ENCODE assay signal across 8 cellular contexts in genomic region chr15:93029613-93030429, GRCh38. TPM values are rescaled to one million over a fixed set of nuclear protein-coding genes. Genes with fewer than 3 reads are reported as not detected.
DNase-seq lines count a peak whose midpoint lies in the region; ATAC-seq and TF ChIP-seq lines count a peak whose summit lies in the region.

No MANE protein-coding gene starts in this region.

- no peak overlapping the region for H3K9ac ChIP-seq in endodermal cell (ENCODE audit: extremely low read depth, low read length, poor library complexity, severe bottlenecking)

- peaks cover 10% of the 10 kb centered on the region for H3K4me1 Mint-ChIP-seq in endodermal cell
- peaks cover 25 to 44% of the 10 kb centered on the region in 2 donors for H3K4me1 Mint-ChIP-seq in natural killer cell

- peaks cover 23% of the 10 kb centered on the region for H3K36me3 Mint-ChIP-seq in endodermal cell (ENCODE audit: low read depth)
- H3K36me3 Mint-ChIP-seq in natural killer cell, result peaks cover 1% of the 10 kb centered on the region

- WGBS in endodermal cell (ENCODE audit: insufficient coverage in 1 of 2, insufficient read length in 1 of 2), 2 experiments, result 88 to 94% methylated on average over 11 to 20 of the region's 20 CpGs

- H3K27ac ChIP-seq in endodermal cell (ENCODE audit: low read depth, low read length), result peak overlapping the region; percentile 53

- H3K4me3 Mint-ChIP-seq in endodermal cell (no peak overlapping the region), natural killer cell (no peak overlapping the region)

- H3K9me3 ChIP-seq in endodermal cell (ENCODE audit: control insufficient read depth, low read length), result no peaks in the 10 kb centered on the region

- no peak for TF ChIP-seq CTCF in endodermal cell (conservative IDR thresholded peaks at IDR 0.05)
- no peak for TF ChIP-seq CTCF in natural killer cell (IDR thresholded peaks at IDR 0.05)

- H3K9me3 Mint-ChIP-seq in endodermal cell (no peaks in the 10 kb centered on the region), natural killer cell (no peaks in the 10 kb centered on the region)

- H3K27me3 ChIP-seq in endodermal cell (ENCODE audit: control insufficient read depth, insufficient read depth, low read length, poor library complexity, severe bottlenecking), result no peaks in the 10 kb centered on the region

- H3K4me1 ChIP-seq in endodermal cell (ENCODE audit: control insufficient read depth, insufficient read depth, low read length), result peaks cover 4% of the 10 kb centered on the region

- H3K4me3 ChIP-seq in endodermal cell (ENCODE audit: low read length), result no peak overlapping the region

- H3K27me3 Mint-ChIP-seq in endodermal cell (ENCODE audit: insufficient read depth) (peaks cover 4% of the 10 kb centered on the region), natural killer cell (ENCODE audit: low read depth in 2 of 2) (no peaks in the 10 kb centered on the region)

- ATAC-seq in natural killer cell, result no peak
- ATAC-seq in HG03139 (IDR thresholded peaks at IDR 0.05; ENCODE audit: unreplicated experiment), result no peak
- no peak for ATAC-seq in GM18873 (IDR thresholded peaks at IDR 0.05; ENCODE audit: low FRiP score, unreplicated experiment)

- peak; percentile 38 for DNase-seq in AG08396 (ENCODE audit: low spot score)
- DNase-seq in LHCN-M2 (ENCODE audit: low read depth), result peak; percentile 67
- peak; percentile 68 for DNase-seq in endodermal cell
- no peak for DNase-seq in natural killer cell
- DNase-seq in NCI-H774 (lab: John Stamatoyannopoulos, UW), result no peak
- no peak for DNase-seq in GM19238 (ENCODE audit: insufficient read length, low spot score)

- intact Hi-C loops in natural killer cell (cut with micrococcal nuclease), result loop anchor here (1.0 kb wide), 1 partner anchor 1090 kb away; no protein-coding TSS in a partner anchor

- H3K27ac Mint-ChIP-seq in endodermal cell, result peak overlapping the region; percentile 58
- peak overlapping the region; percentile 59 to 86 for H3K27ac Mint-ChIP-seq in natural killer cell

- H3K36me3 ChIP-seq in endodermal cell (ENCODE audit: control insufficient read depth, insufficient read depth, low read length), result peaks cover 36% of the 10 kb centered on the region

RNA-seq across cellular contexts. Expression of gene RGMA, which starts 59.2 kb away (rescaled TPM):
- total RNA-seq in LHCN-M2 (2014; rRNA removed), result 1.7 TPM in 1 of 2 replicates, not detected in the other
- 0.02 TPM for polyA plus RNA-seq in LHCN-M2 (2012)
- 10 to 100 TPM; 37.7 to 67.1 TPM for total RNA-seq in endodermal cell
- polyA plus RNA-seq in endodermal cell (2013, experiment 1 of 2), result 64.3 TPM
- 48.1 TPM for polyA plus RNA-seq in endodermal cell (2013, experiment 2 of 2)
- not detected for total RNA-seq in natural killer cell

Comparison
In these comparisons a context has a peak if more than half of its experiments do, and no peak if none do; other contexts are left out.
1. DNase-seq: peak in AG08396 (single experiment), LHCN-M2 (single experiment) and endodermal cell (single experiment); none in natural killer cell (single experiment), NCI-H774 (single experiment) and GM19238 (single experiment).
2. RNA of gene RGMA, which starts 59.2 kb away (total RNA-seq): 37.7 to 67.1 TPM in endodermal cell; 1.7 TPM in LHCN-M2 and not detected in natural killer cell; every median in the first group is over 10 times any median in the second.